Comparison of ENCODE assay signal across 11 cellular contexts in genomic region chr15:25811481-25811906, GRCh38.
DNase-seq lines count a peak whose midpoint lies in the region; ATAC-seq lines count a peak whose summit lies in the region.
"Had no signal": no experiment of that assay in that cellular context is flagged by ENCODE, and none has a peak within 500 bp of the region (broad histone marks: within the 10 kb centered on the region; RNA-seq: fewer than 3 reads in every experiment).

No MANE protein-coding gene starts in this region.

- H3K36me3 Mint-ChIP-seq in T-helper 2 cell treated with Interferon-gamma antibody and Interleukin-4, amounts not matched to agents 5 μg/mL and 100 μg/mL, for 36 hours (ENCODE audit: low read depth) = peaks cover 24% of the 10 kb centered on the region
- H3K36me3 Mint-ChIP-seq in stimulated activated naive B cell treated with anti-CD40 and anti-IgM and Interleukin-4, amounts not matched to agents 10 μg/mL and 1 μg/mL and 100 μg/mL, for 72 hours = no peaks in the 10 kb centered on the region

- H3K4me1 Mint-ChIP-seq in T-helper 2 cell treated with Interferon-gamma antibody and Interleukin-4, amounts not matched to agents 5 μg/mL and 100 μg/mL, for 36 hours (ENCODE audit: low read depth) = peaks cover 72% of the 10 kb centered on the region
- peaks cover 17 to 20% of the 10 kb centered on the region in 2 donors for H3K4me1 Mint-ChIP-seq in stimulated activated naive B cell treated with anti-CD40 and anti-IgM and Interleukin-4, amounts not matched to agents 10 μg/mL and 1 μg/mL and 100 μg/mL, for 72 hours

- no peaks in the 10 kb centered on the region for H3K27me3 Mint-ChIP-seq in T-helper 2 cell treated with Interferon-gamma antibody and Interleukin-4, amounts not matched to agents 5 μg/mL and 100 μg/mL, for 36 hours (ENCODE audit: low read depth)
- peaks cover 40 to 59% of the 10 kb centered on the region in 2 donors for H3K27me3 Mint-ChIP-seq in stimulated activated naive B cell treated with anti-CD40 and anti-IgM and Interleukin-4, amounts not matched to agents 10 μg/mL and 1 μg/mL and 100 μg/mL, for 72 hours

- H3K9me3 Mint-ChIP-seq in T-helper 2 cell treated with Interferon-gamma antibody and Interleukin-4, amounts not matched to agents 5 μg/mL and 100 μg/mL, for 36 hours = no peaks in the 10 kb centered on the region
- peaks cover 3% of the 10 kb centered on the region in 2 donors for H3K9me3 Mint-ChIP-seq in stimulated activated naive B cell treated with anti-CD40 and anti-IgM and Interleukin-4, amounts not matched to agents 10 μg/mL and 1 μg/mL and 100 μg/mL, for 72 hours

- peak overlapping the region; percentile 76 for H3K27ac Mint-ChIP-seq in T-helper 2 cell treated with Interferon-gamma antibody and Interleukin-4, amounts not matched to agents 5 μg/mL and 100 μg/mL, for 36 hours
- no peak overlapping the region for H3K27ac Mint-ChIP-seq in stimulated activated naive B cell treated with anti-CD40 and anti-IgM and Interleukin-4, amounts not matched to agents 10 μg/mL and 1 μg/mL and 100 μg/mL, for 72 hours

- ATAC-seq in HG02884 (IDR thresholded peaks at IDR 0.05; ENCODE audit: unreplicated experiment) = peak; percentile 92
- ATAC-seq in stimulated activated naive B cell treated with anti-CD40 and anti-IgM and Interleukin-4, amounts not matched to agents 10 μg/mL and 1 μg/mL and 100 μg/mL, for 72 hours (replicated peaks) = peak; percentile 95
- ATAC-seq in activated CD4-positive, CD25-positive, alpha-beta regulatory T cell treated with anti-CD3 and anti-CD28 coated beads, Interleukin-2, amount 50 U/mL, for 24 hours = no peak
- ATAC-seq: body of pancreas had no signal

- peak; percentile 58 for DNase-seq in activated CD8-positive, alpha-beta memory T cell treated with anti-CD3 and anti-CD28 coated beads for 24 hours
- DNase-seq in activated CD8-positive, alpha-beta memory T cell treated with anti-CD3 and anti-CD28 coated beads, Interleukin-2, amount 50 U/mL, for 48 hours = no peak
- DNase-seq in T-helper 2 cell treated with Interferon-gamma antibody and Interleukin-4, amounts not matched to agents 5 μg/mL and 100 μg/mL, for 36 hours (ENCODE audit: low spot score) = no peak
- DNase-seq in stimulated activated naive B cell treated with anti-CD40 and anti-IgM and Interleukin-4, amounts not matched to agents 10 μg/mL and 1 μg/mL and 100 μg/mL, for 72 hours = peak; percentile 59
- no peak for DNase-seq in NCI-H526 (lab: John Stamatoyannopoulos, UW)
- DNase-seq in C1 segment of cervical spinal cord (lab: John Stamatoyannopoulos, UW) = no peak
- DNase-seq: body of pancreas, NCI-H510A treated with DMSO at 0.1 percent for 48 hours, T1000 had no signal

- peak overlapping the region; percentile 87 for H3K4me3 Mint-ChIP-seq in T-helper 2 cell treated with Interferon-gamma antibody and Interleukin-4, amounts not matched to agents 5 μg/mL and 100 μg/mL, for 36 hours
- peak overlapping the region in 1 of 2 donors; percentile 32 for H3K4me3 Mint-ChIP-seq in stimulated activated naive B cell treated with anti-CD40 and anti-IgM and Interleukin-4, amounts not matched to agents 10 μg/mL and 1 μg/mL and 100 μg/mL, for 72 hours

Comparison
In these comparisons a context has a peak if more than half of its experiments do, and no peak if none do; other contexts are left out.
1. DNase-seq: peak in activated CD8-positive, alpha-beta memory T cell treated with anti-CD3 and anti-CD28 coated beads for 24 hours (single experiment) and stimulated activated naive B cell treated with anti-CD40 and anti-IgM and Interleukin-4, amounts not matched to agents 10 μg/mL and 1 μg/mL and 100 μg/mL, for 72 hours (single experiment); none in activated CD8-positive, alpha-beta memory T cell treated with anti-CD3 and anti-CD28 coated beads, Interleukin-2, amount 50 U/mL, for 48 hours (single experiment), T-helper 2 cell treated with Interferon-gamma antibody and Interleukin-4, amounts not matched to agents 5 μg/mL and 100 μg/mL, for 36 hours (single experiment), NCI-H526 (0 of 2) and C1 segment of cervical spinal cord (0 of 14).
2. ATAC-seq: peak in HG02884 (single experiment) and stimulated activated naive B cell treated with anti-CD40 and anti-IgM and Interleukin-4, amounts not matched to agents 10 μg/mL and 1 μg/mL and 100 μg/mL, for 72 hours (2 of 2); none in activated CD4-positive, CD25-positive, alpha-beta regulatory T cell treated with anti-CD3 and anti-CD28 coated beads, Interleukin-2, amount 50 U/mL, for 24 hours (0 of 2).